ENCODE assay signal across 8 cellular contexts in genomic region chr17:16689731-16690281, GRCh38. TPM values are rescaled to one million over a fixed set of nuclear protein-coding genes. Genes with fewer than 3 reads are reported as not detected.
DNase-seq lines count a peak whose midpoint lies in the region; ATAC-seq and TF ChIP-seq lines count a peak whose summit lies in the region.
"Not testable (repeated sequence)": the region's sequence is repeated elsewhere in the genome, so short reads cannot be mapped to it uniquely, and the experiment has no call there.

Gene CCDC144A (plus strand): TSS chr17:16690241. CDS start chr17:16690401, 160 bp downstream.

- ATAC-seq in activated CD8-positive, alpha-beta T cell treated with anti-CD3 and anti-CD28 coated beads for 36 hours = peak; percentile 79

- not testable (repeated sequence) for H3K4me2 ChIP-seq in PC-9

- DNase-seq in PC-9 = peak in 1 of 2 experiments; percentile 18
- DNase-seq in activated CD8-positive, alpha-beta T cell treated with anti-CD3 and anti-CD28 coated beads for 36 hours = peak; percentile 91
- not testable (repeated sequence) for DNase-seq in astrocyte of the cerebellum (ENCODE audit: low read depth); glutamatergic neuron
- DNase-seq in stimulated activated CD4-positive, alpha-beta T cell treated with anti-CD3 and anti-CD28 coated beads, TNF-alpha, amount 100 ng/mL, for 24 hours (ENCODE audit: low read depth in 3 of 3) = peak; percentile 40 to 74 (median 68)

- not testable (repeated sequence) for H3K27me3 ChIP-seq in PC-9 (ENCODE audit: insufficient read depth, low read depth)

- H3K27ac ChIP-seq in 22Rv1, PC-9: not testable (repeated sequence)

- TF ChIP-seq CTCF in 22Rv1 (IDR thresholded peaks at IDR 0.05) (peak; percentile 77), GM12875 (IDR thresholded peaks at IDR 0.05; ENCODE audit: borderline replicate concordance, insufficient read depth, low read depth, low read length) (peak; percentile 74), PC-9 (conservative IDR thresholded peaks at IDR 0.05) (peak; percentile 87), astrocyte of the cerebellum (IDR thresholded peaks at IDR 0.05; ENCODE audit: low read depth, low read length, missing control alignments) (peak; percentile 24), glutamatergic neuron (IDR thresholded peaks at IDR 0.05; ENCODE audit: partially characterized antibody, unreplicated experiment) (peak; percentile 73), nephron (IDR thresholded peaks at IDR 0.05; ENCODE audit: unreplicated experiment in 3 of 3) (peak in 2 of 3 experiments; percentile 23 to 30)
- TF ChIP-seq CTCF in activated CD8-positive, alpha-beta T cell treated with anti-CD3 and anti-CD28 coated beads for 36 hours (IDR thresholded peaks at IDR 0.05) = peak; percentile 98

- not testable (repeated sequence) for H3K36me3 ChIP-seq in PC-9 (ENCODE audit: low read depth)

- H3K36me3 Mint-ChIP-seq in activated CD8-positive, alpha-beta T cell treated with anti-CD3 and anti-CD28 coated beads for 36 hours (ENCODE audit: low read depth); glutamatergic neuron (ENCODE audit: unreplicated experiment); nephron (ENCODE audit: low read depth): not testable (repeated sequence)

- not testable (repeated sequence) for H3K27me3 Mint-ChIP-seq in activated CD8-positive, alpha-beta T cell treated with anti-CD3 and anti-CD28 coated beads for 36 hours; glutamatergic neuron (ENCODE audit: unreplicated experiment); nephron (ENCODE audit: low read depth)

- H3K9me3 Mint-ChIP-seq in activated CD8-positive, alpha-beta T cell treated with anti-CD3 and anti-CD28 coated beads for 36 hours; glutamatergic neuron (ENCODE audit: unreplicated experiment); nephron: not testable (repeated sequence)

- H3K9me3 ChIP-seq in PC-9 (ENCODE audit: insufficient read depth, low read depth) = not testable (repeated sequence)

- H3K4me3 Mint-ChIP-seq in activated CD8-positive, alpha-beta T cell treated with anti-CD3 and anti-CD28 coated beads for 36 hours = peak within 1 kb of the TSS; percentile 24
- H3K4me3 Mint-ChIP-seq in glutamatergic neuron (ENCODE audit: unreplicated experiment); nephron: not testable (repeated sequence)

- H2AFZ ChIP-seq in PC-9 = not testable (repeated sequence)

- H3K9me2 ChIP-seq in PC-9 (ENCODE audit: insufficient read depth) = not testable (repeated sequence)

- not testable (repeated sequence) for H4K20me1 ChIP-seq in PC-9 (ENCODE audit: insufficient read depth)

- not testable (repeated sequence) for H3K79me2 ChIP-seq in PC-9 (ENCODE audit: low read depth)

- H3F3A ChIP-seq in PC-9 (ENCODE audit: insufficient read depth, low read depth) = not testable (repeated sequence)

- not testable (repeated sequence) for H3K4me1 ChIP-seq in PC-9 (replicated peaks; ENCODE audit: insufficient read depth)

- peak within 1 kb of the TSS; percentile 16 for H3K4me3 ChIP-seq in GM12875 (ENCODE audit: low read depth, low read length)
- not testable (repeated sequence) for H3K4me3 ChIP-seq in PC-9; astrocyte of the cerebellum (ENCODE audit: low read depth, low read length)

- POLR2A ChIA-PET in PC-9 (lab: Charles Lee; ENCODE audit: unreplicated experiment); activated CD8-positive, alpha-beta T cell treated with anti-CD3 and anti-CD28 coated beads for 36 hours (lab: Charles Lee): not testable (repeated sequence)

- BruUV-seq in PC-9 (replicated peaks; lab: Mats Ljungman, UMichigan) = not testable (repeated sequence)

- CTCF ChIA-PET in PC-9 (lab: Charles Lee) = not testable (repeated sequence)
- CTCF ChIA-PET in activated CD8-positive, alpha-beta T cell treated with anti-CD3 and anti-CD28 coated beads for 36 hours (lab: Charles Lee) = interaction anchor here (0.7 to 2.0 kb wide), 6 partner anchors 82 to 385 kb away, joined by 3 to 15 read pairs (median 4); no protein-coding TSS in a partner anchor

- H3K27ac Mint-ChIP-seq in activated CD8-positive, alpha-beta T cell treated with anti-CD3 and anti-CD28 coated beads for 36 hours = peak within 1 kb of the TSS; percentile 25
- H3K27ac Mint-ChIP-seq in glutamatergic neuron (ENCODE audit: unreplicated experiment); nephron: not testable (repeated sequence)

- in situ Hi-C loops in astrocyte of the cerebellum (cut with HindIII; ENCODE audit: low sequenced_read_pairs) = not testable (repeated sequence)

- intact Hi-C loops in PC-9 (cut with micrococcal nuclease; ENCODE audit: unreplicated experiment); activated CD8-positive, alpha-beta T cell treated with anti-CD3 and anti-CD28 coated beads for 36 hours (cut with micrococcal nuclease): not testable (repeated sequence)

- H3K4me1 Mint-ChIP-seq in activated CD8-positive, alpha-beta T cell treated with anti-CD3 and anti-CD28 coated beads for 36 hours (ENCODE audit: low read depth); glutamatergic neuron (ENCODE audit: low read depth, unreplicated experiment); nephron: not testable (repeated sequence)

RNA-seq across cellular contexts. Expression of gene CCDC144A, which starts in this region (rescaled TPM):
- 3.6 and 5.5 TPM in 2 replicates for total RNA-seq in PC-9 (2021)
- total RNA-seq in activated CD8-positive, alpha-beta T cell treated with anti-CD3 and anti-CD28 coated beads for 36 hours = 1 to 10 TPM; 1.7 to 2.4 TPM
- total RNA-seq in glutamatergic neuron (ENCODE audit: unreplicated experiment) = 1.2 TPM

Comparison
In these comparisons a context has a peak if more than half of its experiments do, and no peak if none do; other contexts are left out.
1. CTCF ChIP-seq: peak in every context shown above with its lines; median percentile 98 in activated CD8-positive, alpha-beta T cell treated with anti-CD3 and anti-CD28 coated beads for 36 hours; 87 in PC-9; 77 in 22Rv1; 74 in GM12875; 73 in glutamatergic neuron; 26 in nephron; 24 in astrocyte of the cerebellum.